In the genomic region with DNA sequence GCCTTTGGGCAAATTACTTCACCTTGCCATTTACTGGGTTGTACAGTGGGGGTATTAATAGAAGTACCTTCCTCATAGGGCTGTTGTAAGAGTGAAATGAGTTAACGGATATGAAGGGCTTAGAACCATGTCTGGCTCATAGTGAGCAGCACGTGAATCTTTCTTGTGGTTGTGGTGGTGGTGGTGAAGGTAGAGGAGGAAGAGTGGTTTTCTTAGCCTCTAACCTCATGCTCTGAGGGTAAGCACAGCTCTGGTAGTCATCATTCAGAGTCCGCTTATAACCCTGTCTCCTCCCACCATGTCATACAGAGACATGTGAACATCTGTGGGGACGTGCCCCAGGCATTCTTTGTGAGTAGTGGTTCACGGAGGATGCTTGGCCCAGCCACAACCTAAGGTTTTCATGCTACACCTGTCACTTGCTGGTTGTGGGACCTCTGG, we compare ENCODE assay signal across 9 cellular contexts.
DNase-seq lines count a peak whose midpoint lies in the region; ATAC-seq and TF ChIP-seq lines count a peak whose summit lies in the region.
"Had no signal": no experiment of that assay in that cellular context is flagged by ENCODE, and none has a peak within 500 bp of the region (broad histone marks: within the 10 kb centered on the region; RNA-seq: fewer than 3 reads in every experiment).

No MANE protein-coding gene starts in this region.

- H3K36me3 ChIP-seq in BLaER1 = no peaks in the 10 kb centered on the region

- no peaks in the 10 kb centered on the region for H4K20me1 ChIP-seq in BLaER1

- H3K27me3 ChIP-seq in BLaER1 = no peaks in the 10 kb centered on the region

- H3K9ac ChIP-seq in BLaER1 = no peak overlapping the region

- CTCF ChIA-PET in RWPE1 (lab: Yijun Ruan, JAX) = no interaction called here

- H3K4me2 ChIP-seq in BLaER1 = peak overlapping the region; percentile 30

- ATAC-seq in GM19468 (IDR thresholded peaks at IDR 0.05; ENCODE audit: extremely low read depth, unreplicated experiment) = peak; percentile 81
- peak; percentile 84 for ATAC-seq in HG03575 (IDR thresholded peaks at IDR 0.05; ENCODE audit: extremely low read depth, insufficient number of reproducible peaks, low FRiP score, unreplicated experiment)
- ATAC-seq in HG03135 (IDR thresholded peaks at IDR 0.05; ENCODE audit: unreplicated experiment) = no peak

- DNase-seq in activated naive CD4-positive, alpha-beta T cell treated with anti-CD3 and anti-CD28 coated beads, Interleukin-2, amount 50 U/mL, for 16 hours = peak; percentile 24
- DNase-seq in DMS53 (lab: John Stamatoyannopoulos, UW) (no peak), SIG-M5 (lab: John Stamatoyannopoulos, UW) (no peak), RWPE1 (ENCODE audit: low spot score) (no peak)
- DNase-seq: activated B cell treated with CpG ODN at 0.5 μM for 24 hours had no signal

- POLR2A ChIA-PET in RWPE1 (lab: Yijun Ruan, JAX; ENCODE audit: low non-redundant PET) = no interaction called here

- TF ChIP-seq CTCF in RWPE1 (conservative IDR thresholded peaks at IDR 0.05; ENCODE audit: low read depth) = no peak

- H3K9me3 ChIP-seq in BLaER1 = no peaks in the 10 kb centered on the region

- peaks cover 9% of the 10 kb centered on the region for H3K4me1 ChIP-seq in BLaER1

- no peak overlapping the region for H3K4me3 ChIP-seq in BLaER1

- H3K27ac ChIP-seq in BLaER1 (no peak overlapping the region), RWPE1 (no peak overlapping the region)
